ENCODE assay signal across 1 cellular context in genomic region chr1:9910425-9911178, GRCh38.
TF ChIP-seq lines count a peak whose summit lies in the region.

No MANE protein-coding gene starts in this region.

TF ChIP-seq in HepG2, 621 proteins besides CTCF, POLR2A, EP300 and RAD21 (continued from another document):
- TF ChIP-seq, protein P1, sequence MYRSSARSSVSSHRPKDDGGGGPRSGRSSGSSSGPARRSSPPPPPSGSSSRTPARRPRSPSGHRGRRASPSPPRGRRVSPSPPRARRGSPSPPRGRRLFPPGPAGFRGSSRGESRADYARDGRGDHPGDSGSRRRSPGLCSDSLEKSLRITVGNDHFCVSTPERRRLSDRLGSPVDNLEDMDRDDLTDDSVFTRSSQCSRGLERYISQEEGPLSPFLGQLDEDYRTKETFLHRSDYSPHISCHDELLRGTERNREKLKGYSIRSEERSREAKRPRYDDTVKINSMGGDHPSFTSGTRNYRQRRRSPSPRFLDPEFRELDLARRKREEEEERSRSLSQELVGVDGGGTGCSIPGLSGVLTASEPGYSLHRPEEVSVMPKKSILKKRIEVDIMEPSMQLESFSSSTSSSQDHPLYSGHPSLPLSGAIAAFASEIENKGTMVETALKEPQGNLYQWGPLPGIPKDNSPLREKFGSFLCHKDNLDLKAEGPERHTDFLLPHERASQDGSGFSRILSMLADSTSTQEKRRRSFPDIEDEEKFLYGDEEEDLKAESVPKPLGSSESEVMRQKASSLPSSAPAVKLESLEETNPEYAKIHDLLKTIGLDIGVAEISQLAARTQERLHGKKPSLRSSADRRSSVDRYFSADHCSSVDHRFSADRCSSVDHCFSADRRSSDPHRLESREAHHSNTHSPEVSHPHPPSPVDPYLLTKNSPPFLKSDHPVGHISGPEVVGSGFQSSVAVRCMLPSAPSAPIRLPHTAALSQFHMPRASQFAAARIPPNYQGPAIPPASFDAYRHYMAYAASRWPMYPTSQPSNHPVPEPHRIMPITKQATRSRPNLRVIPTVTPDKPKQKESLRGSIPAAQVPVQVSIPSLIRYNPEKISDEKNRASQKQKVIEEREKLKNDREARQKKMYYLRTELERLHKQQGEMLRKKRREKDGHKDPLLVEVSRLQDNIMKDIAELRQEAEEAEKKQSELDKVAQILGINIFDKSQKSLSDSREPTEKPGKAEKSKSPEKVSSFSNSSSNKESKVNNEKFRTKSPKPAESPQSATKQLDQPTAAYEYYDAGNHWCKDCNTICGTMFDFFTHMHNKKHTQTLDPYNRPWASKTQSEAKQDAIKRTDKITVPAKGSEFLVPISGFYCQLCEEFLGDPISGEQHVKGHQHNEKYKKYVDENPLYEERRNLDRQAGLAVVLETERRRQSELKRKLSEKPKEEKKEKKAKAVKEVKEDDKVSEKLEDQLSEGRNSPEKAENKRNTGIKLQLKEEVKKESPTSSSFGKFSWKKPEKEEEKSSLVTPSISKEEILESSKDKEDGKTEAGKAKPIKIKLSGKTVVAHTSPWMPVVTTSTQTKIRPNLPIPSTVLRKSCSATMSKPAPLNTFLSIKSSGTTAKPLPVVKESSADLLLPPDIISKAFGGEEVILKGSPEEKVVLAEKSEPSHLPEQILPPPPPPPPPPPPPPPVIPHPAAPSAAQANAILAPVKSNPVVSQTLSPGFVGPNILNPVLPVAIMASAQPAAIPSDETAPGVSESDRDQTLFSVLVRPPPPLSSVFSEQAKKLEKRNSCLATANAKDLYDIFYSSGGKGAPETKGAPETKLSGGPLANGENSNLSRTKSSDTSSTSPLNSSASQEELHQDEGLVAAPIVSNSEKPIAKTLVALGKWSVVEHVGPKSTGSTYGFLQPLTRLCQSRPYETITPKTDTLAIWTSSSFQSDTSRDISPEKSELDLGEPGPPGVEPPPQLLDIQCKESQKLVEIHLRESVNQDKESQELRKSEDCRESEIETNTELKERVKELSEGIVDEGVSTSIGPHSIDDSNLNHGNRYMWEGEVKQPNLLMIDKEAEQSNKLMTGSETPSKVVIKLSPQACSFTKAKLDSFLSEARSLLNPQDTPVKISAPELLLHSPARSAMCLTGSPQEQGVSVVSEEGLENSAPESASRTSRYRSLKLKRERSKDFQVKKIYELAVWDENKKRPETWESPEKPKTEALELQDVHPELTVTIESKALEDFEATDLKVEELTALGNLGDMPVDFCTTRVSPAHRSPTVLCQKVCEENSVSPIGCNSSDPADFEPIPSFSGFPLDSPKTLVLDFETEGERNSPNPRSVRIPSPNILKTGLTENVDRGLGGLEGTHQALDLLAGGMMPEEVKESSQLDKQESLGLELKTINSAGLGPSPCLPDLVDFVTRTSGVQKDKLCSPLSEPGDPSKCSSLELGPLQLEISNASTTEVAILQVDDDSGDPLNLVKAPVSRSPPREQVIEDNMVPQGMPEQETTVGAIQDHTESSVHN (CRISPR knock-in tag; IDR thresholded peaks at IDR 0.05), result no peak
- TF ChIP-seq SNAPC2 (CRISPR knock-in tag; IDR thresholded peaks at IDR 0.05) (no peak), SOX6 (IDR thresholded peaks at IDR 0.05) (no peak), SOX6 (CRISPR knock-in tag; IDR thresholded peaks at IDR 0.05) (peak; percentile 58), ZNF639 (CRISPR knock-in tag; conservative IDR thresholded peaks at IDR 0.05) (no peak; the same call in 1 of the 2 replicates), U2AF2 (IDR thresholded peaks at IDR 0.05; ENCODE audit: low read depth, low read length) (no peak), HDAC2 (CRISPR knock-in tag; IDR thresholded peaks at IDR 0.05) (peak; percentile 17; the same call in 1 of the 2 replicates), RNF2 (conservative IDR thresholded peaks at IDR 0.05; ENCODE audit: low read depth) (no peak), ZNF205 (CRISPR knock-in tag; IDR thresholded peaks at IDR 0.05) (no peak), KDM5B (CRISPR knock-in tag; IDR thresholded peaks at IDR 0.05; ENCODE audit: borderline replicate concordance) (peak; percentile 52; the same call in 1 of the 2 replicates), ZNF781 (CRISPR knock-in tag; IDR thresholded peaks at IDR 0.05; ENCODE audit: borderline replicate concordance, not compliant biosample characterization) (no peak), ZNF773 (CRISPR knock-in tag; IDR thresholded peaks at IDR 0.05; ENCODE audit: borderline replicate concordance) (no peak), ZNF326 (CRISPR knock-in tag; IDR thresholded peaks at IDR 0.05; ENCODE audit: borderline replicate concordance) (no peak), SNAPC4 (CRISPR knock-in tag; IDR thresholded peaks at IDR 0.05) (no peak; the same call in 1 of the 2 replicates), USF2 (IDR thresholded peaks at IDR 0.05; ENCODE audit: low read depth, low read length) (no peak), USF2 (CRISPR knock-in tag; IDR thresholded peaks at IDR 0.05; ENCODE audit: borderline replicate concordance) (peak; percentile 48; the same call in 1 of the 2 replicates)
- TF ChIP-seq, protein P2, sequence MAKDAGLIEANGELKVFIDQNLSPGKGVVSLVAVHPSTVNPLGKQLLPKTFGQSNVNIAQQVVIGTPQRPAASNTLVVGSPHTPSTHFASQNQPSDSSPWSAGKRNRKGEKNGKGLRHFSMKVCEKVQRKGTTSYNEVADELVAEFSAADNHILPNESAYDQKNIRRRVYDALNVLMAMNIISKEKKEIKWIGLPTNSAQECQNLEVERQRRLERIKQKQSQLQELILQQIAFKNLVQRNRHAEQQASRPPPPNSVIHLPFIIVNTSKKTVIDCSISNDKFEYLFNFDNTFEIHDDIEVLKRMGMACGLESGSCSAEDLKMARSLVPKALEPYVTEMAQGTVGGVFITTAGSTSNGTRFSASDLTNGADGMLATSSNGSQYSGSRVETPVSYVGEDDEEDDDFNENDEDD (CRISPR knock-in tag; IDR thresholded peaks at IDR 0.05; ENCODE audit: borderline replicate concordance), result peak; percentile 21; the same call in 1 of the 2 replicates
- TF ChIP-seq, protein P3, sequence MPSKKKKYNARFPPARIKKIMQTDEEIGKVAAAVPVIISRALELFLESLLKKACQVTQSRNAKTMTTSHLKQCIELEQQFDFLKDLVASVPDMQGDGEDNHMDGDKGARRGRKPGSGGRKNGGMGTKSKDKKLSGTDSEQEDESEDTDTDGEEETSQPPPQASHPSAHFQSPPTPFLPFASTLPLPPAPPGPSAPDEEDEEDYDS (CRISPR knock-in tag; IDR thresholded peaks at IDR 0.05), result peak; percentile 73
